ENCODE assay signal across 1 cellular context in the genomic region with DNA sequence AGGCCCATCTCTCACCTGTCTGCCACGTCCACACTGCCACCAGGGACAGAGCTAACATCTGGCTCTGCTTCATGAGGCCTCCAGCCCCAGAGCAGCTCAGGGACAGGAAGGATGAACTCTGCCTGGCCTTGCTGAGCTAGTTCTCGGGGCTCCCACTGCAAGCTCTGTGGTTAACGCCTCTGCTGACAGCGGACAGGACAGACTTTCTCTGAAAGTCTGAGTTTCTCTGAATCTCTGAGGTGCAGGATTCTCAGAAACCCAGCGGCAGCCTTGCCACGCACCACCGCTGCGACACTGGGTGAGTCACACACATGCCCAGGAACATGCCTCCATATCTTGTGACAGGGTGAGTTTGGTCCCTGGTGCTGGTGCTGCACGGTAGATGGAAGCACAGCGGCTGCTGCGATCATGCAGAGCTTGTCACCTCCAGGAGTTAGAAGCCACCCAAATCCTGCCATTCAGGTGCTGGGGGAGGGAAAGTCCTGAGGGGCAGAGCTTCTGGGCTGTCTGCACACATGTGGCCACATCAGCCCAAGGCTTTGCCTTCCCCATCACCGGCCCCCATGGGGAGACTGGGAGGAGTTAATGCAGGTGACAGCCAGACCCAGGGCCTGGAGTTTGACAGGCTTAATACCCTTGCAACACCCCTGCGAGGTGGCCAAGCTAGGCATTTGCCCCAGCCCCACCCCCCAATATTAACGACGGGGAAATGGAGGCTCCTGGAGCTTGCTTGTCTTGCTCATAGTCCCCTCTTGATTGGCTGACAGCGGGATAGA.
A peak's percentile ranks its signal among the peaks of the same experiment; 100 is the strongest.
TF ChIP-seq lines count a peak whose summit lies in the region.

No MANE protein-coding gene starts in this region.

TF ChIP-seq in GM12878, 131 proteins besides CTCF, POLR2A, EP300 and RAD21 (continued from another document):
- TF ChIP-seq E2F8 (IDR thresholded peaks at IDR 0.05; ENCODE audit: low read depth, partially characterized antibody) (no peak), HDGF (IDR thresholded peaks at IDR 0.05) (peak; percentile 65), HCFC1 (IDR thresholded peaks at IDR 0.05; ENCODE audit: low read length) (no peak), CBFB (IDR thresholded peaks at IDR 0.05; ENCODE audit: low read depth) (peak; percentile 93; the same call in 1 of the 2 replicates), MEF2A (IDR thresholded peaks at IDR 0.05; ENCODE audit: insufficient read depth, low read depth, low read length) (peak; percentile 72), NFIC (IDR thresholded peaks at IDR 0.05; ENCODE audit: low read depth, low read length) (peak; percentile 57; the same call in 1 of the 2 replicates), SP1 (IDR thresholded peaks at IDR 0.05; ENCODE audit: low read depth, low read length) (peak; percentile 62), TARDBP (IDR thresholded peaks at IDR 0.05; ENCODE audit: borderline replicate concordance) (peak; percentile 79; the same call in 1 of the 2 replicates), ZBED1 (IDR thresholded peaks at IDR 0.05; ENCODE audit: borderline replicate concordance) (peak; percentile 80; the same call in 1 of the 2 replicates), POLR2AphosphoS5 (IDR thresholded peaks at IDR 0.05; ENCODE audit: low read length) (peak; percentile 39; the same call in 1 of the 2 replicates), IRF4 (IDR thresholded peaks at IDR 0.05; ENCODE audit: low read depth, low read length) (0 out of 2 replicates have a peak, but pooled peaks have one; percentile 57), EGR1 (IDR thresholded peaks at IDR 0.05; ENCODE audit: borderline replicate concordance in 1 of 2, low read depth in 2 of 2, low read length in 2 of 2) (0 out of 3 replicates have a peak, but pooled peaks of 1 of the 2 experiments have one; percentile 21), RELB (IDR thresholded peaks at IDR 0.05; ENCODE audit: low read depth) (peak; percentile 93), RFX5 (IDR thresholded peaks at IDR 0.05; ENCODE audit: low read depth, low read length) (no peak), ZNF217 (IDR thresholded peaks at IDR 0.05) (peak; percentile 60; the same call in 1 of the 2 replicates), TCF3 (IDR thresholded peaks at IDR 0.05; ENCODE audit: borderline replicate concordance, insufficient read depth, low read depth, low read length) (0 out of 2 replicates have a peak, but pooled peaks have one; percentile 56), CUX1 (IDR thresholded peaks at IDR 0.05; ENCODE audit: insufficient replicate concordance, low read depth, low read length) (peak; percentile 23), IKZF2 (IDR thresholded peaks at IDR 0.05) (peak; percentile 91 to 93; a peak in 3 of 4 replicates), ZNF207 (IDR thresholded peaks at IDR 0.05; ENCODE audit: borderline replicate concordance) (peak; percentile 73; the same call in 1 of the 2 replicates), CBX5 (IDR thresholded peaks at IDR 0.05; ENCODE audit: low read depth) (0 out of 2 replicates have a peak, but pooled peaks have one; percentile 89), MYB (IDR thresholded peaks at IDR 0.05; ENCODE audit: borderline replicate concordance, low read depth, low read length) (no peak), MEF2B (IDR thresholded peaks at IDR 0.05; ENCODE audit: partially characterized antibody, poor library complexity, severe bottlenecking) (peak; percentile 85), MXI1 (IDR thresholded peaks at IDR 0.05; ENCODE audit: low read depth, low read length) (peak; percentile 55; the same call in 1 of the 2 replicates), TAF1 (IDR thresholded peaks at IDR 0.05; ENCODE audit: borderline replicate concordance, low read depth, low read length) (0 out of 2 replicates have a peak, but pooled peaks have one; percentile 31), STAT3 (IDR thresholded peaks at IDR 0.05; ENCODE audit: low read depth, low read length) (no peak), TBL1XR1 (IDR thresholded peaks at IDR 0.05; ENCODE audit: low read depth, low read length) (peak; percentile 90), CHD4 (IDR thresholded peaks at IDR 0.05) (no peak), CREB1 (IDR thresholded peaks at IDR 0.05; ENCODE audit: low read depth) (peak; percentile 84), ESRRA (IDR thresholded peaks at IDR 0.05; ENCODE audit: low read length) (0 out of 2 replicates have a peak, but pooled peaks have one; percentile 71)
- TF ChIP-seq, protein P1, sequence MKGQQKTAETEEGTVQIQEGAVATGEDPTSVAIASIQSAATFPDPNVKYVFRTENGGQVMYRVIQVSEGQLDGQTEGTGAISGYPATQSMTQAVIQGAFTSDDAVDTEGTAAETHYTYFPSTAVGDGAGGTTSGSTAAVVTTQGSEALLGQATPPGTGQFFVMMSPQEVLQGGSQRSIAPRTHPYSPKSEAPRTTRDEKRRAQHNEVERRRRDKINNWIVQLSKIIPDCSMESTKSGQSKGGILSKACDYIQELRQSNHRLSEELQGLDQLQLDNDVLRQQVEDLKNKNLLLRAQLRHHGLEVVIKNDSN (IDR thresholded peaks at IDR 0.05; ENCODE audit: borderline replicate concordance, extremely low read length, insufficient read depth, low read depth, low read length) = no peak
